8 cellular contexts compared by ENCODE assay signal in the genomic region with DNA sequence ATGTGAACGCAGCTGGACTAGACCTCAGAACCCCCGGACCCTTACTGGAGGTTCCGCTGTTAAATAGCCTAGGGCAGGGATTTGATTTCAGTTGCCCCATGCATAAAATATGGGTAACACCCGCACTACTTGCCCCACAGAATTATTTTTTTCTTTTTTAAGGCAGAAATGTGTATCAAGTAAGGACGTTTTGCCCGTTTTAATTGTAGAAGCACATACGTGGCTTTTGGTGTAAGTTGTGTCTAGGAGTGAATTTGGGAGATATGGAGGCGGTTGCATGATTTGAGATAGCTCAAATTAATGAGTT. TPM values are rescaled to one million over a fixed set of nuclear protein-coding genes. Genes with fewer than 3 reads are reported as not detected.
DNase-seq lines count a peak whose midpoint lies in the region; ATAC-seq lines count a peak whose summit lies in the region.

No MANE protein-coding gene starts in this region.

- no peaks in the 10 kb centered on the region for H3K27me3 Mint-ChIP-seq in activated naive CD4-positive, alpha-beta T cell treated with anti-CD3 and anti-CD28 coated beads, Interleukin-2, amount 50 U/mL, for 24 hours
- H3K27me3 Mint-ChIP-seq in activated CD4-positive, alpha-beta memory T cell treated with anti-CD3 and anti-CD28 coated beads, Interleukin-2, amount 10 ng/mL, durations not matched to agents 7 days and 5 days: peaks cover 21% of the 10 kb centered on the region

- DNase-seq in activated naive CD4-positive, alpha-beta T cell treated with anti-CD3 and anti-CD28 coated beads, Interleukin-2, amount 50 U/mL, for 16 hours: no peak
- no peak for DNase-seq in activated CD4-positive, alpha-beta memory T cell treated with anti-CD3 and anti-CD28 coated beads, Interleukin-2, amount 10 ng/mL, durations not matched to agents 7 days and 5 days
- no peak for DNase-seq in iPS DF 6.9 (ENCODE audit: low read depth, low spot score)
- DNase-seq in NK-92 treated with Interleukin-12 subunit alpha and Interleukin-12 subunit beta, amount 100 ng/mL, for 24 hours (lab: John Stamatoyannopoulos, UW): no peak

- peak overlapping the region; percentile 91 for H3K4me3 Mint-ChIP-seq in activated naive CD4-positive, alpha-beta T cell treated with anti-CD3 and anti-CD28 coated beads, Interleukin-2, amount 50 U/mL, for 24 hours
- H3K4me3 Mint-ChIP-seq in activated CD4-positive, alpha-beta memory T cell treated with anti-CD3 and anti-CD28 coated beads, Interleukin-2, amount 10 ng/mL, durations not matched to agents 7 days and 5 days: peak overlapping the region; percentile 89

- no peaks in the 10 kb centered on the region for H3K9me3 ChIP-seq in iPS DF 6.9 (ENCODE audit: control insufficient read depth, insufficient read depth, low read length)
- no peaks in the 10 kb centered on the region for H3K9me3 ChIP-seq in skeletal muscle tissue (ENCODE audit: control insufficient read depth in 3 of 3, low read length in 3 of 3)

- POLR2A ChIA-PET in activated CD4-positive, alpha-beta memory T cell treated with anti-CD3 and anti-CD28 coated beads, Interleukin-2, amount 10 ng/mL, durations not matched to agents 7 days and 5 days (lab: Charles Lee): interaction anchor here (1.7 to 4.1 kb wide), 6 partner anchors 10 to 258 kb away, joined by 7 to 79 read pairs (median 10); a partner anchor contains a TSS

- peaks cover 13% of the 10 kb centered on the region for H3K36me3 Mint-ChIP-seq in activated naive CD4-positive, alpha-beta T cell treated with anti-CD3 and anti-CD28 coated beads, Interleukin-2, amount 50 U/mL, for 24 hours
- peaks cover 25% of the 10 kb centered on the region for H3K36me3 Mint-ChIP-seq in activated CD4-positive, alpha-beta memory T cell treated with anti-CD3 and anti-CD28 coated beads, Interleukin-2, amount 10 ng/mL, durations not matched to agents 7 days and 5 days (ENCODE audit: low read depth)

- H3K36me3 ChIP-seq in iPS DF 6.9 (ENCODE audit: control insufficient read depth, insufficient read depth, low read length) (no peaks in the 10 kb centered on the region; the same call in 1 of the 2 replicates), skeletal muscle tissue (ENCODE audit: control insufficient read depth in 3 of 3, insufficient read depth in 3 of 3, low read length in 3 of 3) (peaks cover 0 to 3% (median 0%) of the 10 kb centered on the region in 3 donors)

- no peaks in the 10 kb centered on the region for H3K27me3 ChIP-seq in iPS DF 6.9 (ENCODE audit: control insufficient read depth, insufficient read depth, low read length)
- H3K27me3 ChIP-seq in skeletal muscle tissue (ENCODE audit: control insufficient read depth in 3 of 3, insufficient read depth in 3 of 3, low read length in 3 of 3): no peaks in the 10 kb centered on the region

- WGBS in iPS DF 6.9 (ENCODE audit: insufficient coverage, insufficient read length): no CpG with 5 or more reads among the region's 8 CpGs

- H3K4me3 ChIP-seq in iPS DF 6.9 (ENCODE audit: low read length): peak overlapping the region; percentile 82; the same call in 1 of the 2 replicates
- H3K4me3 ChIP-seq in skeletal muscle tissue (ENCODE audit: low read length in 3 of 3): peak overlapping the region; percentile 82 to 94 (median 87)

- CTCF ChIA-PET in activated CD4-positive, alpha-beta memory T cell treated with anti-CD3 and anti-CD28 coated beads, Interleukin-2, amount 10 ng/mL, durations not matched to agents 7 days and 5 days (lab: Charles Lee): interaction anchor here (0.8 to 5.2 kb wide), 5 partner anchors 13 to 246 kb away, joined by 3 to 37 read pairs (median 5); a partner anchor contains a TSS

- peak overlapping the region; percentile 91 for H3K27ac Mint-ChIP-seq in activated naive CD4-positive, alpha-beta T cell treated with anti-CD3 and anti-CD28 coated beads, Interleukin-2, amount 50 U/mL, for 24 hours
- H3K27ac Mint-ChIP-seq in activated CD4-positive, alpha-beta memory T cell treated with anti-CD3 and anti-CD28 coated beads, Interleukin-2, amount 10 ng/mL, durations not matched to agents 7 days and 5 days: peak overlapping the region; percentile 74

- peak overlapping the region; percentile 86 to 92 (median 87) for H3K9ac ChIP-seq in skeletal muscle tissue (ENCODE audit: low read depth in 1 of 3, low read length in 3 of 3)

- H3K4me1 ChIP-seq in iPS DF 6.9 (ENCODE audit: control insufficient read depth, insufficient read depth, low read length) (no peaks in the 10 kb centered on the region), skeletal muscle tissue (ENCODE audit: control insufficient read depth in 3 of 3, insufficient read depth in 3 of 3, low read length in 3 of 3) (peaks cover 8 to 12% (median 8%) of the 10 kb centered on the region in 3 donors)

- no peak overlapping the region for H3K27ac ChIP-seq in iPS DF 6.9 (ENCODE audit: low read length)
- peak overlapping the region; percentile 86 for H3K27ac ChIP-seq in skeletal muscle tissue (ENCODE audit: low read depth, low read length)

- no peak for ATAC-seq in GM21526 (IDR thresholded peaks at IDR 0.05; ENCODE audit: low FRiP score, unreplicated experiment)
- ATAC-seq in HG03045 (IDR thresholded peaks at IDR 0.05; ENCODE audit: unreplicated experiment): no peak

- H3K9me3 Mint-ChIP-seq in activated naive CD4-positive, alpha-beta T cell treated with anti-CD3 and anti-CD28 coated beads, Interleukin-2, amount 50 U/mL, for 24 hours: no peaks in the 10 kb centered on the region
- H3K9me3 Mint-ChIP-seq in activated CD4-positive, alpha-beta memory T cell treated with anti-CD3 and anti-CD28 coated beads, Interleukin-2, amount 10 ng/mL, durations not matched to agents 7 days and 5 days: no peaks in the 10 kb centered on the region

- H3K4me1 Mint-ChIP-seq in activated naive CD4-positive, alpha-beta T cell treated with anti-CD3 and anti-CD28 coated beads, Interleukin-2, amount 50 U/mL, for 24 hours: peaks cover 42% of the 10 kb centered on the region
- H3K4me1 Mint-ChIP-seq in activated CD4-positive, alpha-beta memory T cell treated with anti-CD3 and anti-CD28 coated beads, Interleukin-2, amount 10 ng/mL, durations not matched to agents 7 days and 5 days: peaks cover 41% of the 10 kb centered on the region

RNA-seq across cellular contexts. Expression of a gene that starts 0.6 kb away (rescaled TPM):
- 10 to 100 TPM; 23.2 to 24.8 TPM for total RNA-seq in activated CD4-positive, alpha-beta memory T cell treated with anti-CD3 and anti-CD28 coated beads, Interleukin-2, amount 10 ng/mL, durations not matched to agents 7 days and 5 days
- total RNA-seq in skeletal muscle tissue: 14.1 TPM
